9 cellular contexts compared by ENCODE assay signal in genomic region chr2:97718051-97718882, GRCh38. TPM values are rescaled to one million over a fixed set of nuclear protein-coding genes. Genes with fewer than 3 reads are reported as not detected.
DNase-seq lines count a peak whose midpoint lies in the region; ATAC-seq and TF ChIP-seq lines count a peak whose summit lies in the region.
"Had no signal": no experiment of that assay in that cellular context is flagged by ENCODE, and none has a peak within 500 bp of the region (broad histone marks: within the 10 kb centered on the region; RNA-seq: fewer than 3 reads in every experiment).

No MANE protein-coding gene starts in this region.

- H3K4me1 Mint-ChIP-seq in CD4-positive, CD25-positive, alpha-beta regulatory T cell, result peaks cover 7 to 92% (median 67%) of the 10 kb centered on the region in 4 donors

- H3K9me3 ChIP-seq in CD4-positive, CD25-positive, alpha-beta regulatory T cell (ENCODE audit: control insufficient read depth in 2 of 2, low read length in 2 of 2), result no peaks in the 10 kb centered on the region
- no peaks in the 10 kb centered on the region for H3K9me3 ChIP-seq in mucosa of descending colon

- peak overlapping the region; percentile 92 for H3K27ac ChIP-seq in CD4-positive, CD25-positive, alpha-beta regulatory T cell (ENCODE audit: insufficient read depth, low read length, poor library complexity, severe bottlenecking)
- H3K27ac ChIP-seq: C4-2B had no signal

- peaks cover 95% of the 10 kb centered on the region for H3K4me1 ChIP-seq in CD4-positive, CD25-positive, alpha-beta regulatory T cell (ENCODE audit: control insufficient read depth, insufficient read depth, low read length, poor library complexity, severe bottlenecking)
- no peaks in the 10 kb centered on the region for H3K4me1 ChIP-seq in mucosa of descending colon (ENCODE audit: low read depth)

- peaks cover 14% of the 10 kb centered on the region for H3K36me3 ChIP-seq in CD4-positive, CD25-positive, alpha-beta regulatory T cell (ENCODE audit: control insufficient read depth, insufficient read depth, low read length)
- H3K36me3 ChIP-seq in mucosa of descending colon (ENCODE audit: low read depth), result no peaks in the 10 kb centered on the region

- peak; percentile 93 to 95 for ATAC-seq in CD4-positive, CD25-positive, alpha-beta regulatory T cell (ENCODE audit: low read depth in 2 of 2)
- ATAC-seq in HG03039 (IDR thresholded peaks at IDR 0.05; ENCODE audit: unreplicated experiment), result peak; percentile 53
- peak; percentile 80 for ATAC-seq in mucosa of descending colon

- peaks cover 46% of the 10 kb centered on the region for H3K36me3 Mint-ChIP-seq in CD4-positive, CD25-positive, alpha-beta regulatory T cell

- no peaks in the 10 kb centered on the region for H3K27me3 Mint-ChIP-seq in CD4-positive, CD25-positive, alpha-beta regulatory T cell

- no peaks in the 10 kb centered on the region for H3K9me3 Mint-ChIP-seq in CD4-positive, CD25-positive, alpha-beta regulatory T cell

- H3K27ac Mint-ChIP-seq in CD4-positive, CD25-positive, alpha-beta regulatory T cell, result peak overlapping the region; percentile 93 to 100 (median 97)

- no peaks in the 10 kb centered on the region for H3K27me3 ChIP-seq in CD4-positive, CD25-positive, alpha-beta regulatory T cell (ENCODE audit: control insufficient read depth, insufficient read depth, low read length)

- peak; percentile 55 to 89 (median 73) for DNase-seq in CD4-positive, CD25-positive, alpha-beta regulatory T cell
- peak; percentile 72 to 78 for DNase-seq in activated CD4-positive, alpha-beta T cell treated with anti-CD3 and anti-CD28 coated beads, Interleukin-2, amount 50 U/mL, for 48 hours
- DNase-seq in mucosa of descending colon, result peak; percentile 51 to 78 (median 60)
- DNase-seq in dedifferentiated amniotic fluid mesenchymal stem cell (ENCODE audit: extremely low spot score), result no peak
- DNase-seq in NCI-H2081 treated with DMSO at 0.1 percent for 48 hours (lab: John Stamatoyannopoulos, UW), result no peak
- no peak for DNase-seq in NCI-H1694 (lab: John Stamatoyannopoulos, UW)
- no peak for DNase-seq in NCI-H524 (lab: John Stamatoyannopoulos, UW)

- peak overlapping the region; percentile 77 for H3K4me3 ChIP-seq in CD4-positive, CD25-positive, alpha-beta regulatory T cell (ENCODE audit: low read depth, low read length)
- no peak overlapping the region for H3K4me3 ChIP-seq in mucosa of descending colon

- intact Hi-C loops in mucosa of descending colon (cut with DNase I, micrococcal nuclease), result no loop called here

- TF ChIP-seq CTCF in mucosa of descending colon (IDR thresholded peaks at IDR 0.05), result no peak

- peak overlapping the region; percentile 92 to 99 (median 96) for H3K4me3 Mint-ChIP-seq in CD4-positive, CD25-positive, alpha-beta regulatory T cell

RNA-seq across cellular contexts. Expression of gene ZAP70, which starts 4.9 kb away (rescaled TPM):
- 431 TPM for total RNA-seq in CD4-positive, CD25-positive, alpha-beta regulatory T cell
- 100 to 1,000 TPM; 104 to 144 (median 130) TPM for polyA plus RNA-seq in CD4-positive, CD25-positive, alpha-beta regulatory T cell
- total RNA-seq in mucosa of descending colon, result 1 to 10 TPM; 3.5 to 7.5 (median 5.4) TPM

RNA-seq across cellular contexts. Expression of gene C2orf92, which starts 48.8 kb away (rescaled TPM):
- 20.4 TPM for total RNA-seq in CD4-positive, CD25-positive, alpha-beta regulatory T cell
- under 1 TPM in 1 of 4 donors, not detected in 3; 0.61 TPM for polyA plus RNA-seq in CD4-positive, CD25-positive, alpha-beta regulatory T cell
- 10 to 100 TPM in 2 of 3 donors, 1 to 10 TPM in 1; 8.7 to 12.5 (median 11.7) TPM for total RNA-seq in mucosa of descending colon

RNA-seq across cellular contexts. Expression of gene ACTR1B, which starts 54.4 kb away (rescaled TPM):
- total RNA-seq in CD4-positive, CD25-positive, alpha-beta regulatory T cell, result 86.3 TPM
- polyA plus RNA-seq in CD4-positive, CD25-positive, alpha-beta regulatory T cell, result 10 to 100 TPM; 12.9 to 22.6 (median 21.8) TPM
- total RNA-seq in mucosa of descending colon, result 10 to 100 TPM; 63.4 to 79.7 (median 78.3) TPM

Comparison
In these comparisons a context has a peak if more than half of its experiments do, and no peak if none do; other contexts are left out.
1. DNase-seq: peak in CD4-positive, CD25-positive, alpha-beta regulatory T cell (3 of 3), activated CD4-positive, alpha-beta T cell treated with anti-CD3 and anti-CD28 coated beads, Interleukin-2, amount 50 U/mL, for 48 hours (2 of 2) and mucosa of descending colon (3 of 3); none in dedifferentiated amniotic fluid mesenchymal stem cell (single experiment), NCI-H2081 treated with DMSO at 0.1 percent for 48 hours (single experiment), NCI-H1694 (single experiment) and NCI-H524 (0 of 2).
2. RNA of gene ZAP70, which starts 4.9 kb away (total RNA-seq): 431 TPM in CD4-positive, CD25-positive, alpha-beta regulatory T cell (single experiment); 3.5 to 7.5 TPM in mucosa of descending colon; every median in the first group is over 10 times any median in the second.
3. Peak in every context shown above with its lines, with median percentiles within 50 percentile points of each other: ATAC-seq.